Comparison of ENCODE assay signal across 1 cellular context in genomic region chrX:70762285-70762684, GRCh38.
TF ChIP-seq lines count a peak whose summit lies in the region.

No MANE protein-coding gene starts in this region.

TF ChIP-seq in GM23338, 12 proteins besides CTCF, POLR2A, EP300 and RAD21 (continued from another document):
- TF ChIP-seq, protein P1, sequence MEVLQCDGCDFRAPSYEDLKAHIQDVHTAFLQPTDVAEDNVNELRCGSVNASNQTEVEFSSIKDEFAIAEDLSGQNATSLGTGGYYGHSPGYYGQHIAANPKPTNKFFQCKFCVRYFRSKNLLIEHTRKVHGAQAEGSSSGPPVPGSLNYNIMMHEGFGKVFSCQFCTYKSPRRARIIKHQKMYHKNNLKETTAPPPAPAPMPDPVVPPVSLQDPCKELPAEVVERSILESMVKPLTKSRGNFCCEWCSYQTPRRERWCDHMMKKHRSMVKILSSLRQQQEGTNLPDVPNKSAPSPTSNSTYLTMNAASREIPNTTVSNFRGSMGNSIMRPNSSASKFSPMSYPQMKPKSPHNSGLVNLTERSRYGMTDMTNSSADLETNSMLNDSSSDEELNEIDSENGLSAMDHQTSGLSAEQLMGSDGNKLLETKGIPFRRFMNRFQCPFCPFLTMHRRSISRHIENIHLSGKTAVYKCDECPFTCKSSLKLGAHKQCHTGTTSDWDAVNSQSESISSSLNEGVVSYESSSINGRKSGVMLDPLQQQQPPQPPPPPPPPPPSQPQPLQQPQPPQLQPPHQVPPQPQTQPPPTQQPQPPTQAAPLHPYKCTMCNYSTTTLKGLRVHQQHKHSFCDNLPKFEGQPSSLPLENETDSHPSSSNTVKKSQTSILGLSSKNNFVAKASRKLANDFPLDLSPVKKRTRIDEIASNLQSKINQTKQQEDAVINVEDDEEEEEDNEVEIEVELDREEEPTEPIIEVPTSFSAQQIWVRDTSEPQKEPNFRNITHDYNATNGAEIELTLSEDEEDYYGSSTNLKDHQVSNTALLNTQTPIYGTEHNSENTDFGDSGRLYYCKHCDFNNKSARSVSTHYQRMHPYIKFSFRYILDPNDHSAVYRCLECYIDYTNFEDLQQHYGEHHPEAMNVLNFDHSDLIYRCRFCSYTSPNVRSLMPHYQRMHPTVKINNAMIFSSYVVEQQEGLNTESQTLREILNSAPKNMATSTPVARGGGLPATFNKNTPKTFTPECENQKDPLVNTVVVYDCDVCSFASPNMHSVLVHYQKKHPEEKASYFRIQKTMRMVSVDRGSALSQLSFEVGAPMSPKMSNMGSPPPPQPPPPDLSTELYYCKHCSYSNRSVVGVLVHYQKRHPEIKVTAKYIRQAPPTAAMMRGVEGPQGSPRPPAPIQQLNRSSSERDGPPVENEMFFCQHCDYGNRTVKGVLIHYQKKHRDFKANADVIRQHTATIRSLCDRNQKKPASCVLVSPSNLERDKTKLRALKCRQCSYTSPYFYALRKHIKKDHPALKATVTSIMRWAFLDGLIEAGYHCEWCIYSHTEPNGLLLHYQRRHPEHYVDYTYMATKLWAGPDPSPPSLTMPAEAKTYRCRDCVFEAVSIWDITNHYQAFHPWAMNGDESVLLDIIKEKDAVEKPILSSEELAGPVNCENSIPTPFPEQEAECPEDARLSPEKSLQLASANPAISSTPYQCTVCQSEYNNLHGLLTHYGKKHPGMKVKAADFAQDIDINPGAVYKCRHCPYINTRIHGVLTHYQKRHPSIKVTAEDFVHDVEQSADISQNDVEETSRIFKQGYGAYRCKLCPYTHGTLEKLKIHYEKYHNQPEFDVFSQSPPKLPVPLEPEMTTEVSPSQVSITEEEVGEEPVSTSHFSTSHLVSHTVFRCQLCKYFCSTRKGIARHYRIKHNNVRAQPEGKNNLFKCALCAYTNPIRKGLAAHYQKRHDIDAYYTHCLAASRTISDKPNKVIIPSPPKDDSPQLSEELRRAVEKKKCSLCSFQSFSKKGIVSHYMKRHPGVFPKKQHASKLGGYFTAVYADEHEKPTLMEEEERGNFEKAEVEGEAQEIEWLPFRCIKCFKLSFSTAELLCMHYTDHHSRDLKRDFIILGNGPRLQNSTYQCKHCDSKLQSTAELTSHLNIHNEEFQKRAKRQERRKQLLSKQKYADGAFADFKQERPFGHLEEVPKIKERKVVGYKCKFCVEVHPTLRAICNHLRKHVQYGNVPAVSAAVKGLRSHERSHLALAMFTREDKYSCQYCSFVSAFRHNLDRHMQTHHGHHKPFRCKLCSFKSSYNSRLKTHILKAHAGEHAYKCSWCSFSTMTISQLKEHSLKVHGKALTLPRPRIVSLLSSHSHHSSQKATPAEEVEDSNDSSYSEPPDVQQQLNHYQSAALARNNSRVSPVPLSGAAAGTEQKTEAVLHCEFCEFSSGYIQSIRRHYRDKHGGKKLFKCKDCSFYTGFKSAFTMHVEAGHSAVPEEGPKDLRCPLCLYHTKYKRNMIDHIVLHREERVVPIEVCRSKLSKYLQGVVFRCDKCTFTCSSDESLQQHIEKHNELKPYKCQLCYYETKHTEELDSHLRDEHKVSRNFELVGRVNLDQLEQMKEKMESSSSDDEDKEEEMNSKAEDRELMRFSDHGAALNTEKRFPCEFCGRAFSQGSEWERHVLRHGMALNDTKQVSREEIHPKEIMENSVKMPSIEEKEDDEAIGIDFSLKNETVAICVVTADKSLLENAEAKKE (CRISPR knock-in tag; IDR thresholded peaks at IDR 0.05) = no peak
- TF ChIP-seq ZNF114 (CRISPR knock-in tag; IDR thresholded peaks at IDR 0.05) (no peak), ZNF331 (CRISPR knock-in tag; IDR thresholded peaks at IDR 0.05; ENCODE audit: low read depth) (no peak), EZH2phosphoT487 (IDR thresholded peaks at IDR 0.05; ENCODE audit: unreplicated experiment) (no peak), NANOG (IDR thresholded peaks at IDR 0.05; ENCODE audit: borderline replicate concordance) (no peak), CREB1 (CRISPR knock-in tag; IDR thresholded peaks at IDR 0.05; ENCODE audit: low read depth) (no peak), EZH2 (IDR thresholded peaks at IDR 0.05; ENCODE audit: low read depth, unreplicated experiment) (no peak), STAT1 (IDR thresholded peaks at IDR 0.05; ENCODE audit: unreplicated experiment) (no peak), JUNB (IDR thresholded peaks at IDR 0.05; ENCODE audit: unreplicated experiment) (no peak), POLR2AphosphoS5 (IDR thresholded peaks at IDR 0.05; ENCODE audit: low read depth) (no peak)
- TF ChIP-seq, protein P2, sequence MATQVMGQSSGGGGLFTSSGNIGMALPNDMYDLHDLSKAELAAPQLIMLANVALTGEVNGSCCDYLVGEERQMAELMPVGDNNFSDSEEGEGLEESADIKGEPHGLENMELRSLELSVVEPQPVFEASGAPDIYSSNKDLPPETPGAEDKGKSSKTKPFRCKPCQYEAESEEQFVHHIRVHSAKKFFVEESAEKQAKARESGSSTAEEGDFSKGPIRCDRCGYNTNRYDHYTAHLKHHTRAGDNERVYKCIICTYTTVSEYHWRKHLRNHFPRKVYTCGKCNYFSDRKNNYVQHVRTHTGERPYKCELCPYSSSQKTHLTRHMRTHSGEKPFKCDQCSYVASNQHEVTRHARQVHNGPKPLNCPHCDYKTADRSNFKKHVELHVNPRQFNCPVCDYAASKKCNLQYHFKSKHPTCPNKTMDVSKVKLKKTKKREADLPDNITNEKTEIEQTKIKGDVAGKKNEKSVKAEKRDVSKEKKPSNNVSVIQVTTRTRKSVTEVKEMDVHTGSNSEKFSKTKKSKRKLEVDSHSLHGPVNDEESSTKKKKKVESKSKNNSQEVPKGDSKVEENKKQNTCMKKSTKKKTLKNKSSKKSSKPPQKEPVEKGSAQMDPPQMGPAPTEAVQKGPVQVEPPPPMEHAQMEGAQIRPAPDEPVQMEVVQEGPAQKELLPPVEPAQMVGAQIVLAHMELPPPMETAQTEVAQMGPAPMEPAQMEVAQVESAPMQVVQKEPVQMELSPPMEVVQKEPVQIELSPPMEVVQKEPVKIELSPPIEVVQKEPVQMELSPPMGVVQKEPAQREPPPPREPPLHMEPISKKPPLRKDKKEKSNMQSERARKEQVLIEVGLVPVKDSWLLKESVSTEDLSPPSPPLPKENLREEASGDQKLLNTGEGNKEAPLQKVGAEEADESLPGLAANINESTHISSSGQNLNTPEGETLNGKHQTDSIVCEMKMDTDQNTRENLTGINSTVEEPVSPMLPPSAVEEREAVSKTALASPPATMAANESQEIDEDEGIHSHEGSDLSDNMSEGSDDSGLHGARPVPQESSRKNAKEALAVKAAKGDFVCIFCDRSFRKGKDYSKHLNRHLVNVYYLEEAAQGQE (IDR thresholded peaks at IDR 0.05; ENCODE audit: unreplicated experiment) = no peak
